Comparison of ENCODE assay signal across 11 cellular contexts in genomic region chr1:17696417-17697301, GRCh38. TPM values are rescaled to one million over a fixed set of nuclear protein-coding genes. Genes with fewer than 3 reads are reported as not detected.
DNase-seq lines count a peak whose midpoint lies in the region; ATAC-seq and TF ChIP-seq lines count a peak whose summit lies in the region.
"Had no signal": no experiment of that assay in that cellular context is flagged by ENCODE, and none has a peak within 500 bp of the region (broad histone marks: within the 10 kb centered on the region; RNA-seq: fewer than 3 reads in every experiment).

No MANE protein-coding gene starts in this region.

- H4K91ac ChIP-seq in IMR-90 (ENCODE audit: insufficient read depth, low read depth, low read length), result no peak overlapping the region

- H2BK120ac ChIP-seq in IMR-90 (ENCODE audit: low read depth, low read length), result no peak overlapping the region

- 0 out of 2 replicates have a peak overlapping the region, but pooled peaks have one; percentile 9 for H3K9ac ChIP-seq in IMR-90 (ENCODE audit: low read depth, low read length)

- no peak overlapping the region for H3K4me3 Mint-ChIP-seq in activated naive CD8-positive, alpha-beta T cell treated with anti-CD3 and anti-CD28 coated beads, Interleukin-2, amount 50 U/mL, for 24 hours

- H3K9me3 Mint-ChIP-seq in activated naive CD8-positive, alpha-beta T cell treated with anti-CD3 and anti-CD28 coated beads, Interleukin-2, amount 50 U/mL, for 24 hours, result no peaks in the 10 kb centered on the region

- POLR2A ChIA-PET in IMR-90 (lab: Charles Lee; ENCODE audit: unreplicated experiment), result no interaction called here

- no peaks in the 10 kb centered on the region for H3K4me1 Mint-ChIP-seq in activated naive CD8-positive, alpha-beta T cell treated with anti-CD3 and anti-CD28 coated beads, Interleukin-2, amount 50 U/mL, for 24 hours

- H3K79me1 ChIP-seq in IMR-90 (ENCODE audit: low read depth in 1 of 2, low read length in 2 of 2), result no peaks in the 10 kb centered on the region

- no peak overlapping the region for H2BK5ac ChIP-seq in IMR-90 (ENCODE audit: low read depth, low read length, poor library complexity, severe bottlenecking)

- no peak overlapping the region for H3K27ac Mint-ChIP-seq in activated naive CD8-positive, alpha-beta T cell treated with anti-CD3 and anti-CD28 coated beads, Interleukin-2, amount 50 U/mL, for 24 hours

- H3K4me2 ChIP-seq in IMR-90 (ENCODE audit: low read depth, low read length), result no peak overlapping the region; the same call in 1 of the 2 replicates

- H3K4me3 ChIP-seq in IMR-90 (ENCODE audit: insufficient read depth, low read depth, low read length) (no peak overlapping the region), right lobe of liver (no peak overlapping the region)
- H3K4me3 ChIP-seq: tibial artery had no signal

- peaks cover 11% of the 10 kb centered on the region for H3K27me3 Mint-ChIP-seq in activated naive CD8-positive, alpha-beta T cell treated with anti-CD3 and anti-CD28 coated beads, Interleukin-2, amount 50 U/mL, for 24 hours

- no peaks in the 10 kb centered on the region for H3K27me3 ChIP-seq in IMR-90 (ENCODE audit: control insufficient read depth, insufficient read depth, low read length)
- H3K27me3 ChIP-seq in right lobe of liver, result no peaks in the 10 kb centered on the region
- H3K27me3 ChIP-seq: tibial artery had no signal

- no peaks in the 10 kb centered on the region for H4K20me1 ChIP-seq in IMR-90 (ENCODE audit: insufficient read depth, low read length)

- no peak overlapping the region for H2BK15ac ChIP-seq in IMR-90 (ENCODE audit: low read depth, low read length)

- no peaks in the 10 kb centered on the region; the same call in 1 of the 2 replicates for H3K36me3 ChIP-seq in IMR-90 (ENCODE audit: control insufficient read depth, insufficient read depth, low read length)
- peaks cover 0 to 57% (median 21%) of the 10 kb centered on the region in 4 donors for H3K36me3 ChIP-seq in right lobe of liver

- CTCF ChIA-PET in IMR-90 (lab: Yijun Ruan, JAX), result interaction anchor here (0.6 to 1.2 kb wide), 4 partner anchors 33 to 202 kb away, joined by 3 to 5 read pairs (median 3); partner anchors contain the start of gene ACTL8

- in situ Hi-C loops in ACHN (cut with HindIII; ENCODE audit: low pct_ligation_motif_present, low pct_unique_long_range_greater_than_20kb, low sequenced_read_pairs) (no loop called here), IMR-90 (cut with MboI; ENCODE audit: low sequenced_read_pairs) (no loop called here)

- peak; percentile 46 for TF ChIP-seq RAD21 in IMR-90 (IDR thresholded peaks at IDR 0.05; ENCODE audit: low read length)

- H2AK5ac ChIP-seq in IMR-90 (ENCODE audit: low read depth, low read length), result no peak overlapping the region

- peak overlapping the region; percentile 19 for H2AK9ac ChIP-seq in IMR-90 (replicated peaks; ENCODE audit: low read depth, low read length, poor library complexity)

- BruUV-seq in IMR-90 (replicated peaks; lab: Mats Ljungman, UMichigan), result no TSS peak

- no peak overlapping the region for H3K18ac ChIP-seq in IMR-90 (ENCODE audit: low read depth, low read length)

- no peak overlapping the region for H4K8ac ChIP-seq in IMR-90 (ENCODE audit: low read depth in 2 of 2, low read length in 2 of 2)

- H3K4me1 ChIP-seq in IMR-90 (ENCODE audit: control insufficient read depth, insufficient read depth, low read length) (peaks cover 2% of the 10 kb centered on the region; the same call in 1 of the 2 replicates), right lobe of liver (peaks cover 0 to 4% (median 0%) of the 10 kb centered on the region in 4 donors)

- TF ChIP-seq POLR2A in IMR-90 (IDR thresholded peaks at IDR 0.05; ENCODE audit: low read depth, low read length), result no peak
- no peak for TF ChIP-seq POLR2A in right lobe of liver (IDR thresholded peaks at IDR 0.05)

- H3K36me3 Mint-ChIP-seq in activated naive CD8-positive, alpha-beta T cell treated with anti-CD3 and anti-CD28 coated beads, Interleukin-2, amount 50 U/mL, for 24 hours (ENCODE audit: low read depth), result no peaks in the 10 kb centered on the region

- H3K56ac ChIP-seq in IMR-90 (ENCODE audit: extremely low read depth, insufficient read depth, low read length), result no peak overlapping the region

- H2BK20ac ChIP-seq in IMR-90 (ENCODE audit: low read depth, low read length), result no peak overlapping the region

- dilution Hi-C loops in IMR-90 (cut with HindIII; ENCODE audit: low sequenced_read_pairs, unreplicated experiment), result no loop called here

- H3K9me1 ChIP-seq in IMR-90 (ENCODE audit: insufficient read depth, low read length), result no peaks in the 10 kb centered on the region

- H3K9me3 ChIP-seq in IMR-90 (ENCODE audit: control insufficient read depth, insufficient read depth, low read length), result no peaks in the 10 kb centered on the region
- H3K9me3 ChIP-seq in right lobe of liver, result no peaks in the 10 kb centered on the region
- H3K9me3 ChIP-seq: tibial artery had no signal

- 85% methylated on average over 20 of the region's 42 CpGs; no CpG with 5 or more reads in 1 of the 2 experiments for WGBS in IMR-90 (ENCODE audit: extremely low coverage in 2 of 2, insufficient read length in 1 of 2), 2 experiments
- WGBS in right lobe of liver (ENCODE audit: insufficient coverage, low coverage, low lambda C conversion rate, missing lambda C conversion rate), result 0% methylated on average over 2 of the region's 42 CpGs

- no peak overlapping the region for H3K14ac ChIP-seq in IMR-90 (replicated peaks; ENCODE audit: low read depth, low read length)

- H4K5ac ChIP-seq in IMR-90 (ENCODE audit: low read depth, low read length), result no peak overlapping the region

- no peak overlapping the region for H3K4ac ChIP-seq in IMR-90 (ENCODE audit: low read depth, low read length)

- no peak overlapping the region for H3K27ac ChIP-seq in IMR-90 (ENCODE audit: insufficient read depth, low read length)
- no peak overlapping the region for H3K27ac ChIP-seq in right lobe of liver
- H3K27ac ChIP-seq: tibial artery had no signal

- no peak overlapping the region for H3K23ac ChIP-seq in IMR-90 (ENCODE audit: low read depth, low read length)

- ATAC-seq in IMR-90 (ENCODE audit: low read depth) (peak; percentile 90), right lobe of liver (peak; percentile 2 to 40 (median 12)), GM21367 (IDR thresholded peaks at IDR 0.05; ENCODE audit: unreplicated experiment) (no peak), HG03159 (IDR thresholded peaks at IDR 0.05; ENCODE audit: unreplicated experiment) (no peak), GM18868 (IDR thresholded peaks at IDR 0.05; ENCODE audit: unreplicated experiment) (no peak)
- no peak for ATAC-seq in activated naive CD8-positive, alpha-beta T cell treated with anti-CD3 and anti-CD28 coated beads, Interleukin-2, amount 50 U/mL, for 24 hours
- ATAC-seq: activated CD4-positive, CD25-positive, alpha-beta regulatory T cell treated with anti-CD3 and anti-CD28 coated beads, Interleukin-2, amount 50 U/mL, for 24 hours had no signal

- TF ChIP-seq CTCF in IMR-90 (conservative IDR thresholded peaks at IDR 0.05; ENCODE audit: low read depth, low read length) (peak; percentile 59), right lobe of liver (IDR thresholded peaks at IDR 0.05) (peak in 3 of 4 donors; percentile 15 to 27 (median 18))

- peak overlapping the region; percentile 61 for H2AFZ ChIP-seq in IMR-90 (replicated peaks; ENCODE audit: low read length, poor library complexity)

- peak; percentile 72 for DNase-seq in ACHN
- peak; percentile 74 for DNase-seq in IMR-90
- peak; percentile 71 for DNase-seq in dermis blood vessel endothelial cell
- DNase-seq in right lobe of liver, result no peak
- DNase-seq in activated naive CD8-positive, alpha-beta T cell treated with anti-CD3 and anti-CD28 coated beads, Interleukin-2, amount 50 U/mL, for 24 hours, result no peak
- DNase-seq: tibial artery had no signal

- intact Hi-C loops in IMR-90 (cut with micrococcal nuclease) (no loop called here), right lobe of liver (cut with DNase I) (no loop called here)

TF ChIP-seq in IMR-90, 13 proteins besides CTCF, POLR2A, EP300 and RAD21:
- peak; percentile 56 for TF ChIP-seq SMC3 (IDR thresholded peaks at IDR 0.05; ENCODE audit: low read depth, low read length)
- no peak for TF ChIP-seq RFX5 (IDR thresholded peaks at IDR 0.05; ENCODE audit: low read depth, low read length)
- no peak for TF ChIP-seq RCOR1 (IDR thresholded peaks at IDR 0.05; ENCODE audit: insufficient replicate concordance, low read length)

RNA-seq across cellular contexts. Expression of gene ACTL8, which starts 58.5 kb away (rescaled TPM):
- under 0.01 and 0.28 TPM in 2 replicates for total RNA-seq in IMR-90 (2012; rRNA removed)
- polyA plus RNA-seq in IMR-90 (2012; rRNA removed), result 0.07 and 0.09 TPM in 2 replicates
- 0.10 and 0.11 TPM in 2 replicates for polyA plus RNA-seq in IMR-90 (2012; cell fraction: cytosol; rRNA removed)
- polyA plus RNA-seq in IMR-90 (2012; cell fraction: nucleus; rRNA removed; ENCODE audit: low replicate concordance), result 0.08 TPM in 2 replicates
- not detected in 2 replicates for total RNA-seq in dermis blood vessel endothelial cell
- not detected for total RNA-seq in right lobe of liver
- total RNA-seq: mononuclear cell had no signal

Comparison
In these comparisons a context has a peak if more than half of its experiments do, and no peak if none do; other contexts are left out.
1. DNase-seq: peak in ACHN (single experiment), IMR-90 (single experiment) and dermis blood vessel endothelial cell (single experiment); none in right lobe of liver (0 of 3) and activated naive CD8-positive, alpha-beta T cell treated with anti-CD3 and anti-CD28 coated beads, Interleukin-2, amount 50 U/mL, for 24 hours (single experiment).
2. ATAC-seq: peak in IMR-90 (single experiment) and right lobe of liver (4 of 4); none in GM21367 (single experiment), HG03159 (single experiment), activated naive CD8-positive, alpha-beta T cell treated with anti-CD3 and anti-CD28 coated beads, Interleukin-2, amount 50 U/mL, for 24 hours (single experiment) and GM18868 (single experiment).